Comparison of ENCODE assay signal across 16 cellular contexts in the genomic region with DNA sequence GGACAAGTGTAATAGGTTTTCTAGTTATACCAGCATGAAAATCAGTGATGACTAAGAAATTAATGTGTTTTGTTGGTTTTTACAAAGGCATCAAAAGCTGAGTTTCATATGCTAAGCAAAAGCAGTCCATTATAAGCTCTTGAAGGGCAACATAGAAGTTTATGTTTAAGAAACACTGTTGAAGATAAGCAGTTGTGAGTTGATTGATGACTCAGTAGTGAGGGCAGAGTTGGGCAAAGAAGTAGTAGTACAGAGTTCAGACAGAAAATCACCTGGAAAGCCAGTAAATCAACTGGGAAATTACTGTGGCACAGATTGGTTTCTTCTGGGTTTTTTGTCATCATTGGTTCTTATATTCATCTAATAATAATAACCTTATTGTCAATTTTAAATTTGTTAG.
DNase-seq lines count a peak whose midpoint lies in the region; ATAC-seq, FAIRE-seq and TF ChIP-seq lines count a peak whose summit lies in the region.
"Had no signal": no experiment of that assay in that cellular context is flagged by ENCODE, and none has a peak within 500 bp of the region (broad histone marks: within the 10 kb centered on the region; RNA-seq: fewer than 3 reads in every experiment).

No MANE protein-coding gene starts in this region.

- H3K79me2 ChIP-seq in HepG2 (ENCODE audit: insufficient read depth, low read length) = no peaks in the 10 kb centered on the region

- peak overlapping the region in 7 of 11 experiments; percentile 11 to 69 (median 45); a peak in 10 of 22 replicates for H3K27ac ChIP-seq in BLaER1 treated with 17β-estradiol and CSF1 and Interleukin-3, amounts not matched to agents 10 nM and 100 nM
- no peak overlapping the region for H3K27ac ChIP-seq in HepG2 (ENCODE audit: extremely low read length, insufficient read depth, low read length)
- H3K27ac ChIP-seq: C4-2B had no signal

- TF ChIP-seq POLR2A in HepG2 (IDR thresholded peaks at IDR 0.05; ENCODE audit: insufficient read depth in 1 of 2, low read depth in 2 of 2, low read length in 2 of 2) = no peak

- ATAC-seq in HepG2 = no peak

- in situ Hi-C loops in HepG2 (cut with HindIII; ENCODE audit: extremely low pct_ligation_motif_present, low pct_unique_long_range_greater_than_20kb) = no loop called here

- H3K9me3 ChIP-seq in BLaER1 treated with 17β-estradiol and CSF1 and Interleukin-3, amounts not matched to agents 10 nM and 100 nM (replicated peaks in 1 of 11) = peaks cover 0 to 26% (median 6%) of the 10 kb centered on the region in 11 experiments; a peak in 11 of 22 replicates
- H3K9me3 ChIP-seq in HepG2 (ENCODE audit: low read length) = no peaks in the 10 kb centered on the region

- peak overlapping the region in 7 of 11 experiments; percentile 37 to 68 (median 59); a peak in 12 of 22 replicates for H3K4me2 ChIP-seq in BLaER1 treated with 17β-estradiol and CSF1 and Interleukin-3, amounts not matched to agents 10 nM and 100 nM
- no peak overlapping the region for H3K4me2 ChIP-seq in HepG2 (ENCODE audit: low read depth, low read length)

- no peak for TF ChIP-seq RAD21 in HepG2 (CRISPR knock-in tag; IDR thresholded peaks at IDR 0.05)

- H3K4me3 ChIP-seq in BLaER1 treated with 17β-estradiol and CSF1 and Interleukin-3, amounts not matched to agents 10 nM and 100 nM = peak overlapping the region in 2 of 10 experiments; percentile 45; a peak in 3 of 20 replicates
- H3K4me3 ChIP-seq in choroid plexus epithelial cell (ENCODE audit: low read depth, low read length) (no peak overlapping the region), HepG2 (replicated peaks in 1 of 3; ENCODE audit: insufficient read depth in 1 of 3, low read depth in 2 of 3, low read length in 3 of 3) (no peak overlapping the region)

- intact Hi-C loops in HepG2 (cut with micrococcal nuclease; ENCODE audit: unreplicated experiment) = loop anchor here (5.0 kb wide), 1 partner anchor 177 kb away; no protein-coding TSS in a partner anchor
- intact Hi-C loops in posterior vena cava (cut with DNase I) = no loop called here

- H2AFZ ChIP-seq in HepG2 (ENCODE audit: low read length) = no peak overlapping the region

- H3K4me1 ChIP-seq in BLaER1 treated with 17β-estradiol and CSF1 and Interleukin-3, amounts not matched to agents 10 nM and 100 nM = peaks cover 0 to 24% (median 13%) of the 10 kb centered on the region in 10 experiments; a peak in 11 of 20 replicates
- no peaks in the 10 kb centered on the region for H3K4me1 ChIP-seq in HepG2 (ENCODE audit: insufficient read depth, low read length)

- no TSS peak for BruUV-seq in HepG2 (replicated peaks; lab: Mats Ljungman, UMichigan)

- H4K20me1 ChIP-seq in BLaER1 treated with 17β-estradiol and CSF1 and Interleukin-3, amounts not matched to agents 10 nM and 100 nM = peaks cover 0 to 5% (median 0%) of the 10 kb centered on the region in 11 experiments; a peak in 1 of 22 replicates
- no peaks in the 10 kb centered on the region; the same call in none of the 2 replicates for H4K20me1 ChIP-seq in HepG2 (ENCODE audit: insufficient read depth, low read length)

- TF ChIP-seq CTCF in choroid plexus epithelial cell (conservative IDR thresholded peaks at IDR 0.05; ENCODE audit: low read depth, low read length) = no peak
- no peak for TF ChIP-seq CTCF in HepG2 (CRISPR knock-in tag; IDR thresholded peaks at IDR 0.05)

- POLR2A ChIA-PET in HepG2 (lab: Yijun Ruan, JAX) = no interaction called here

- H3K36me3 ChIP-seq in BLaER1 treated with 17β-estradiol and CSF1 and Interleukin-3, amounts not matched to agents 10 nM and 100 nM = peaks cover 20 to 49% (median 38%) of the 10 kb centered on the region in 11 experiments
- H3K36me3 ChIP-seq in HepG2 (replicated peaks in 1 of 2; ENCODE audit: control insufficient read depth in 1 of 2, insufficient read depth in 2 of 2, low read length in 2 of 2) = peaks cover 9 to 49% of the 10 kb centered on the region in 2 experiments

- H3K27me3 ChIP-seq in BLaER1 treated with 17β-estradiol and CSF1 and Interleukin-3, amounts not matched to agents 10 nM and 100 nM = no peaks in the 10 kb centered on the region
- H3K27me3 ChIP-seq in HepG2 (ENCODE audit: control insufficient read depth in 1 of 2, insufficient read depth in 2 of 2, low read length in 2 of 2) = no peaks in the 10 kb centered on the region

- peak; percentile 32 for FAIRE-seq in HepG2 (lab: Jason Lieb, UNC)

- peak overlapping the region in 2 of 11 experiments; percentile 46 to 50; a peak in 2 of 22 replicates for H3K9ac ChIP-seq in BLaER1 treated with 17β-estradiol and CSF1 and Interleukin-3, amounts not matched to agents 10 nM and 100 nM
- H3K9ac ChIP-seq in HepG2 (ENCODE audit: insufficient read depth, low read depth, low read length) = no peak overlapping the region

- TF ChIP-seq EP300 in HepG2 (IDR thresholded peaks at IDR 0.05; ENCODE audit: low read depth in 2 of 2, low read length in 2 of 2) (no peak), HepG2 (CRISPR knock-in tag; IDR thresholded peaks at IDR 0.05; ENCODE audit: borderline replicate concordance) (no peak)

- peak; percentile 31 for DNase-seq in NCI-H226
- peak; percentile 17 for DNase-seq in choroid plexus epithelial cell (ENCODE audit: low read depth)
- DNase-seq in HepG2 (ENCODE audit: low spot score) = no peak
- no peak for DNase-seq in posterior vena cava (ENCODE audit: low spot score)
- DNase-seq in activated CD4-positive, alpha-beta T cell treated with anti-CD3 and anti-CD28 coated beads for 4 hours = no peak
- DNase-seq in T1000 (lab: John Stamatoyannopoulos, UW) = no peak
- DNase-seq in activated gamma-delta T cell (lab: John Stamatoyannopoulos, UW) = no peak
- DNase-seq: H7, NCI-H1436, NCI-H2029, NCI-H2171, NCI-H748 treated with DMSO at 0.1 percent for 48 hours, OCI-M1, SHP77 treated with DMSO at 0.1 percent for 48 hours had no signal

- CTCF ChIA-PET in HepG2 (lab: Yijun Ruan, JAX; ENCODE audit: low intra/inter-chr PET ratio, low total read pairs) = no interaction called here

TF ChIP-seq in HepG2, 621 proteins besides CTCF, POLR2A, EP300 and RAD21:
- no peak for TF ChIP-seq ZNF460 (CRISPR knock-in tag; IDR thresholded peaks at IDR 0.05; ENCODE audit: borderline replicate concordance)
- TF ChIP-seq ZSCAN30 (CRISPR knock-in tag; IDR thresholded peaks at IDR 0.05) = no peak
- TF ChIP-seq RELA (CRISPR knock-in tag; IDR thresholded peaks at IDR 0.05) = no peak
- TF ChIP-seq, protein P1, sequence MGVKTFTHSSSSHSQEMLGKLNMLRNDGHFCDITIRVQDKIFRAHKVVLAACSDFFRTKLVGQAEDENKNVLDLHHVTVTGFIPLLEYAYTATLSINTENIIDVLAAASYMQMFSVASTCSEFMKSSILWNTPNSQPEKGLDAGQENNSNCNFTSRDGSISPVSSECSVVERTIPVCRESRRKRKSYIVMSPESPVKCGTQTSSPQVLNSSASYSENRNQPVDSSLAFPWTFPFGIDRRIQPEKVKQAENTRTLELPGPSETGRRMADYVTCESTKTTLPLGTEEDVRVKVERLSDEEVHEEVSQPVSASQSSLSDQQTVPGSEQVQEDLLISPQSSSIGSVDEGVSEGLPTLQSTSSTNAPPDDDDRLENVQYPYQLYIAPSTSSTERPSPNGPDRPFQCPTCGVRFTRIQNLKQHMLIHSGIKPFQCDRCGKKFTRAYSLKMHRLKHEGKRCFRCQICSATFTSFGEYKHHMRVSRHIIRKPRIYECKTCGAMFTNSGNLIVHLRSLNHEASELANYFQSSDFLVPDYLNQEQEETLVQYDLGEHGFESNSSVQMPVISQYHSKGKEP (CRISPR knock-in tag; IDR thresholded peaks at IDR 0.05) = no peak
- TF ChIP-seq ISL2 (CRISPR knock-in tag; IDR thresholded peaks at IDR 0.05) = no peak
- TF ChIP-seq PHF8 (CRISPR knock-in tag; IDR thresholded peaks at IDR 0.05) = no peak
- TF ChIP-seq ZNF564 (CRISPR knock-in tag; IDR thresholded peaks at IDR 0.05) = no peak
- TF ChIP-seq ZNF503 (CRISPR knock-in tag; IDR thresholded peaks at IDR 0.05) = no peak
- TF ChIP-seq ESRRA (CRISPR knock-in tag; IDR thresholded peaks at IDR 0.05; ENCODE audit: low read depth) = no peak
- TF ChIP-seq NFRKB (IDR thresholded peaks at IDR 0.05) = no peak
- TF ChIP-seq HMG20B (CRISPR knock-in tag; conservative IDR thresholded peaks at IDR 0.05) = no peak
- no peak for TF ChIP-seq ZNF501 (CRISPR knock-in tag; IDR thresholded peaks at IDR 0.05)

Comparison
In these comparisons a context has a peak if more than half of its experiments do, and no peak if none do; other contexts are left out.
1. DNase-seq: peak in NCI-H226 (single experiment) and choroid plexus epithelial cell (single experiment); none in HepG2 (single experiment), posterior vena cava (single experiment), activated CD4-positive, alpha-beta T cell treated with anti-CD3 and anti-CD28 coated beads for 4 hours (0 of 2), T1000 (single experiment) and activated gamma-delta T cell (single experiment).